ENCODE assay signal across 1 cellular context in genomic region chr2:141565597-141565996, GRCh38.
TF ChIP-seq lines count a peak whose summit lies in the region.

No MANE protein-coding gene starts in this region.

TF ChIP-seq in GM23338, 12 proteins besides CTCF, POLR2A, EP300 and RAD21 (continued from another document):
- TF ChIP-seq, protein P1, sequence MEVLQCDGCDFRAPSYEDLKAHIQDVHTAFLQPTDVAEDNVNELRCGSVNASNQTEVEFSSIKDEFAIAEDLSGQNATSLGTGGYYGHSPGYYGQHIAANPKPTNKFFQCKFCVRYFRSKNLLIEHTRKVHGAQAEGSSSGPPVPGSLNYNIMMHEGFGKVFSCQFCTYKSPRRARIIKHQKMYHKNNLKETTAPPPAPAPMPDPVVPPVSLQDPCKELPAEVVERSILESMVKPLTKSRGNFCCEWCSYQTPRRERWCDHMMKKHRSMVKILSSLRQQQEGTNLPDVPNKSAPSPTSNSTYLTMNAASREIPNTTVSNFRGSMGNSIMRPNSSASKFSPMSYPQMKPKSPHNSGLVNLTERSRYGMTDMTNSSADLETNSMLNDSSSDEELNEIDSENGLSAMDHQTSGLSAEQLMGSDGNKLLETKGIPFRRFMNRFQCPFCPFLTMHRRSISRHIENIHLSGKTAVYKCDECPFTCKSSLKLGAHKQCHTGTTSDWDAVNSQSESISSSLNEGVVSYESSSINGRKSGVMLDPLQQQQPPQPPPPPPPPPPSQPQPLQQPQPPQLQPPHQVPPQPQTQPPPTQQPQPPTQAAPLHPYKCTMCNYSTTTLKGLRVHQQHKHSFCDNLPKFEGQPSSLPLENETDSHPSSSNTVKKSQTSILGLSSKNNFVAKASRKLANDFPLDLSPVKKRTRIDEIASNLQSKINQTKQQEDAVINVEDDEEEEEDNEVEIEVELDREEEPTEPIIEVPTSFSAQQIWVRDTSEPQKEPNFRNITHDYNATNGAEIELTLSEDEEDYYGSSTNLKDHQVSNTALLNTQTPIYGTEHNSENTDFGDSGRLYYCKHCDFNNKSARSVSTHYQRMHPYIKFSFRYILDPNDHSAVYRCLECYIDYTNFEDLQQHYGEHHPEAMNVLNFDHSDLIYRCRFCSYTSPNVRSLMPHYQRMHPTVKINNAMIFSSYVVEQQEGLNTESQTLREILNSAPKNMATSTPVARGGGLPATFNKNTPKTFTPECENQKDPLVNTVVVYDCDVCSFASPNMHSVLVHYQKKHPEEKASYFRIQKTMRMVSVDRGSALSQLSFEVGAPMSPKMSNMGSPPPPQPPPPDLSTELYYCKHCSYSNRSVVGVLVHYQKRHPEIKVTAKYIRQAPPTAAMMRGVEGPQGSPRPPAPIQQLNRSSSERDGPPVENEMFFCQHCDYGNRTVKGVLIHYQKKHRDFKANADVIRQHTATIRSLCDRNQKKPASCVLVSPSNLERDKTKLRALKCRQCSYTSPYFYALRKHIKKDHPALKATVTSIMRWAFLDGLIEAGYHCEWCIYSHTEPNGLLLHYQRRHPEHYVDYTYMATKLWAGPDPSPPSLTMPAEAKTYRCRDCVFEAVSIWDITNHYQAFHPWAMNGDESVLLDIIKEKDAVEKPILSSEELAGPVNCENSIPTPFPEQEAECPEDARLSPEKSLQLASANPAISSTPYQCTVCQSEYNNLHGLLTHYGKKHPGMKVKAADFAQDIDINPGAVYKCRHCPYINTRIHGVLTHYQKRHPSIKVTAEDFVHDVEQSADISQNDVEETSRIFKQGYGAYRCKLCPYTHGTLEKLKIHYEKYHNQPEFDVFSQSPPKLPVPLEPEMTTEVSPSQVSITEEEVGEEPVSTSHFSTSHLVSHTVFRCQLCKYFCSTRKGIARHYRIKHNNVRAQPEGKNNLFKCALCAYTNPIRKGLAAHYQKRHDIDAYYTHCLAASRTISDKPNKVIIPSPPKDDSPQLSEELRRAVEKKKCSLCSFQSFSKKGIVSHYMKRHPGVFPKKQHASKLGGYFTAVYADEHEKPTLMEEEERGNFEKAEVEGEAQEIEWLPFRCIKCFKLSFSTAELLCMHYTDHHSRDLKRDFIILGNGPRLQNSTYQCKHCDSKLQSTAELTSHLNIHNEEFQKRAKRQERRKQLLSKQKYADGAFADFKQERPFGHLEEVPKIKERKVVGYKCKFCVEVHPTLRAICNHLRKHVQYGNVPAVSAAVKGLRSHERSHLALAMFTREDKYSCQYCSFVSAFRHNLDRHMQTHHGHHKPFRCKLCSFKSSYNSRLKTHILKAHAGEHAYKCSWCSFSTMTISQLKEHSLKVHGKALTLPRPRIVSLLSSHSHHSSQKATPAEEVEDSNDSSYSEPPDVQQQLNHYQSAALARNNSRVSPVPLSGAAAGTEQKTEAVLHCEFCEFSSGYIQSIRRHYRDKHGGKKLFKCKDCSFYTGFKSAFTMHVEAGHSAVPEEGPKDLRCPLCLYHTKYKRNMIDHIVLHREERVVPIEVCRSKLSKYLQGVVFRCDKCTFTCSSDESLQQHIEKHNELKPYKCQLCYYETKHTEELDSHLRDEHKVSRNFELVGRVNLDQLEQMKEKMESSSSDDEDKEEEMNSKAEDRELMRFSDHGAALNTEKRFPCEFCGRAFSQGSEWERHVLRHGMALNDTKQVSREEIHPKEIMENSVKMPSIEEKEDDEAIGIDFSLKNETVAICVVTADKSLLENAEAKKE (CRISPR knock-in tag; IDR thresholded peaks at IDR 0.05), result no peak
- TF ChIP-seq ZNF331 (CRISPR knock-in tag; IDR thresholded peaks at IDR 0.05; ENCODE audit: low read depth) (no peak), EZH2 (IDR thresholded peaks at IDR 0.05; ENCODE audit: low read depth, unreplicated experiment) (no peak), POLR2AphosphoS5 (IDR thresholded peaks at IDR 0.05; ENCODE audit: low read depth) (no peak)
